25 cellular contexts compared by ENCODE assay signal in the genomic region with DNA sequence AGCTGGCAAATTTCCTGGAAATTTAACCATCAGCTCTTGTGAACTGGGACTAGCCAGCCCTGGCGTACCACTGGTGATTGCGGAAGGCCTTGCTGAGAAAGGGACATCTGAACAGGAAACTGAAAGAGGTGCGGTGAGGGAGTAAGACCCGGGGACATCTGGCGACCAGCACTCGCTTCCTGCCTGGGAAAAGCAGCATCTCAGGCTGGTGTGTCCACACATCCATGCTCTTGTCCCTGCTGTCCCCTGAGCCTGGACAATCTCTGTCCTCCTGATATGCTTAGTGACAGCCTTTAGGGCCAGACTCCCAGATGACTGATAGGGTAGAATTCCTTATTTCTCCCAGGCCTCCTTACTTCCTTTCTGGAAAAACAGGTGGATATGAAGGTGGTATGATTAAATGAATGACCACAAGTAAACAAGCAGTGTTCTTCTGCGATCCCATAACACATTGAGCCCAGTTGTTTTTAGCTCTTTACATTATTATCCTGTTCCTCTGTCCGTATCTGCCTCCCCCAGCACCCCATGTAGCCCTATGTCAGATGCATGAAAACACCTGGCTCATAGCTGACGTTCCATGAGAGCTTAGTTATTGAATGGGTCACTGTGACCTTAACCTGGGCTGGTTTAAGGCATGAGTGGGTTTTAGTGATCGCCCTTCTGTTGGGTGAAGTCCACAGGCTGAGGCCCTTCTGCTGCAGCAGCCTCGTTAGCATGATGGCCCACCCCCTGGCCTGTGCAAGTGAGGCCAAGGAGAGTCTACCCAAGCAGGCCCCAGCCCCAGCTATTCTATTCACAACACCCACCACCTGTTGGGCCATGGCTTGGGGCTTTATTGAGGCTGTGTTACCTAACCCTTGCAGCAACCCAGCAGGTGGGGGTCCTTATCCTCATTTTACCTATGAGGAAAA.
DNase-seq lines count a peak whose midpoint lies in the region; ATAC-seq and TF ChIP-seq lines count a peak whose summit lies in the region.
"Had no signal": no experiment of that assay in that cellular context is flagged by ENCODE, and none has a peak within 500 bp of the region (broad histone marks: within the 10 kb centered on the region; RNA-seq: fewer than 3 reads in every experiment).

No MANE protein-coding gene starts in this region.

- peak overlapping the region; percentile 23 for H3K27ac Mint-ChIP-seq in neural progenitor cell
- H3K27ac Mint-ChIP-seq in T-cell, result no peak overlapping the region
- H3K27ac Mint-ChIP-seq: activated T-helper 17 cell treated with anti-CD3 and anti-CD28 coated beads, Interleukin-2, amount 50 U/mL, for 72 hours; IgD-negative memory B cell; natural killer cell; progenitor cell of endocrine pancreas; stimulated activated naive CD8-positive, alpha-beta T cell treated with anti-CD3 and anti-CD28 coated beads, Interleukin-15, amount 100 ng/mL, for 72 hours had no signal

- H3K79me2 ChIP-seq in neural progenitor cell (ENCODE audit: low read depth), result no peaks in the 10 kb centered on the region

- H3K36me3 ChIP-seq in WERI-Rb-1, result no peaks in the 10 kb centered on the region
- no peaks in the 10 kb centered on the region for H3K36me3 ChIP-seq in neural progenitor cell
- no peaks in the 10 kb centered on the region for H3K36me3 ChIP-seq in lower lobe of right lung

- peaks cover 5% of the 10 kb centered on the region for H4K20me1 ChIP-seq in neural progenitor cell (ENCODE audit: low read depth)

- no peak overlapping the region for H3K4me2 ChIP-seq in neural progenitor cell

- CTCF ChIA-PET in T-cell (lab: Charles Lee), result interaction anchor here in 1 of 2 donors (1.4 kb wide), 1 partner anchor 157 kb away, joined by 3 read pairs; no protein-coding TSS in a partner anchor

- DNase-seq in WERI-Rb-1 (peak; percentile 13), neural progenitor cell (ENCODE audit: low spot score) (no peak), T-cell (no peak), midbrain (lab: John Stamatoyannopoulos, UW) (no peak), GM13977 (ENCODE audit: low spot score) (no peak), lower lobe of right lung (no peak)
- DNase-seq: activated CD4-positive, alpha-beta T cell treated with anti-CD3 and anti-CD28 coated beads for 1 hour; Calu3; cortex of kidney; hippocampal formation; kidney glomerular epithelial cell; mesendoderm; natural killer cell; NCI-H146; small intestine; stimulated activated CD4-positive, alpha-beta T cell treated with anti-CD3 and anti-CD28 coated beads, Interleukin-4, amount 100 ng/mL, for 1 hour; stimulated activated naive CD8-positive, alpha-beta T cell treated with anti-CD3 and anti-CD28 coated beads, Interleukin-15, amount 100 ng/mL, for 72 hours; trophoblast cell had no signal

- intact Hi-C loops in lower lobe of right lung (cut with DNase I), result no loop called here

- in situ Hi-C loops in GM13977 (cut with MboI; ENCODE audit: low pct_unique_long_range_greater_than_20kb, low sequenced_read_pairs, unreplicated experiment), result no loop called here

- no peak overlapping the region for H3K9ac ChIP-seq in neural progenitor cell

- TF ChIP-seq CTCF in WERI-Rb-1 (IDR thresholded peaks at IDR 0.05; ENCODE audit: low read depth, low read length) (no peak), neural progenitor cell (IDR thresholded peaks at IDR 0.05) (no peak), GM13977 (IDR thresholded peaks at IDR 0.05; ENCODE audit: extremely low read depth, insufficient read depth, missing control alignments) (no peak), lower lobe of right lung (IDR thresholded peaks at IDR 0.05) (no peak)

- peaks cover 2% of the 10 kb centered on the region for H3K9me3 Mint-ChIP-seq in neural progenitor cell
- no peaks in the 10 kb centered on the region for H3K9me3 Mint-ChIP-seq in T-cell
- H3K9me3 Mint-ChIP-seq: activated T-helper 17 cell treated with anti-CD3 and anti-CD28 coated beads, Interleukin-2, amount 50 U/mL, for 72 hours; natural killer cell; stimulated activated naive CD8-positive, alpha-beta T cell treated with anti-CD3 and anti-CD28 coated beads, Interleukin-15, amount 100 ng/mL, for 72 hours had no signal

- no peaks in the 10 kb centered on the region for H3K9me3 ChIP-seq in WERI-Rb-1 (ENCODE audit: severe bottlenecking)
- no peaks in the 10 kb centered on the region for H3K9me3 ChIP-seq in neural progenitor cell (ENCODE audit: low read depth)
- H3K9me3 ChIP-seq in lower lobe of right lung, result no peaks in the 10 kb centered on the region

- H3K4me1 Mint-ChIP-seq in neural progenitor cell, result peaks cover 23% of the 10 kb centered on the region
- H3K4me1 Mint-ChIP-seq in T-cell, result peaks cover 6 to 7% (median 7%) of the 10 kb centered on the region in 3 donors
- H3K4me1 Mint-ChIP-seq: activated T-helper 17 cell treated with anti-CD3 and anti-CD28 coated beads, Interleukin-2, amount 50 U/mL, for 72 hours; IgD-negative memory B cell; natural killer cell had no signal

- H3K4me1 ChIP-seq in neural progenitor cell (peaks cover 21% of the 10 kb centered on the region), lower lobe of right lung (peaks cover 6% of the 10 kb centered on the region)

- H3K4me3 ChIP-seq in WERI-Rb-1 (ENCODE audit: low read depth, low read length), result no peak overlapping the region
- H3K4me3 ChIP-seq in neural progenitor cell, result no peak overlapping the region
- H3K4me3 ChIP-seq in lower lobe of right lung, result no peak overlapping the region
- H3K4me3 ChIP-seq: SK-N-MC had no signal

- no peak overlapping the region for H2AFZ ChIP-seq in neural progenitor cell (replicated peaks)

- ATAC-seq in GM19023 (IDR thresholded peaks at IDR 0.05; ENCODE audit: unreplicated experiment) (peak; percentile 24), HG02759 (IDR thresholded peaks at IDR 0.05; ENCODE audit: unreplicated experiment) (peak; percentile 16), T-cell (replicated peaks in 1 of 4) (no peak), lower lobe of right lung (no peak)
- ATAC-seq: activated T-helper 17 cell treated with anti-CD3 and anti-CD28 coated beads, Interleukin-2, amount 50 U/mL, for 72 hours; natural killer cell; stimulated activated naive CD8-positive, alpha-beta T cell treated with anti-CD3 and anti-CD28 coated beads, Interleukin-15, amount 100 ng/mL, for 72 hours had no signal

- H3F3A ChIP-seq in neural progenitor cell (ENCODE audit: low read depth), result peaks cover 9% of the 10 kb centered on the region

- H3K27ac ChIP-seq in WERI-Rb-1 (no peak overlapping the region), neural progenitor cell (no peak overlapping the region), lower lobe of right lung (no peak overlapping the region)
- H3K27ac ChIP-seq: HL-60, SK-N-MC had no signal

- H3K4me3 Mint-ChIP-seq in neural progenitor cell (no peak overlapping the region), T-cell (no peak overlapping the region)
- H3K4me3 Mint-ChIP-seq: activated T-helper 17 cell treated with anti-CD3 and anti-CD28 coated beads, Interleukin-2, amount 50 U/mL, for 72 hours; natural killer cell; stimulated activated naive CD8-positive, alpha-beta T cell treated with anti-CD3 and anti-CD28 coated beads, Interleukin-15, amount 100 ng/mL, for 72 hours had no signal

- POLR2A ChIA-PET in T-cell (lab: Charles Lee), result interaction anchor here in 1 of 2 donors (0.8 kb wide), 1 partner anchor 78 kb away, joined by 4 read pairs; no protein-coding TSS in a partner anchor

- H3K27me3 ChIP-seq in WERI-Rb-1 (ENCODE audit: insufficient read depth, low read depth, severe bottlenecking) (no peaks in the 10 kb centered on the region), neural progenitor cell (no peaks in the 10 kb centered on the region), lower lobe of right lung (ENCODE audit: low read depth) (no peaks in the 10 kb centered on the region)

- no peaks in the 10 kb centered on the region for H3K36me3 Mint-ChIP-seq in neural progenitor cell
- H3K36me3 Mint-ChIP-seq in T-cell, result no peaks in the 10 kb centered on the region
- H3K36me3 Mint-ChIP-seq: IgD-negative memory B cell, natural killer cell had no signal

- H3K27me3 Mint-ChIP-seq in neural progenitor cell (ENCODE audit: insufficient read depth, low read depth), result peaks cover 7% of the 10 kb centered on the region
- peaks cover 2 to 4% of the 10 kb centered on the region in 2 donors for H3K27me3 Mint-ChIP-seq in T-cell
- H3K27me3 Mint-ChIP-seq: stimulated activated naive CD8-positive, alpha-beta T cell treated with anti-CD3 and anti-CD28 coated beads, Interleukin-15, amount 100 ng/mL, for 72 hours had no signal

Comparison
In these comparisons a context has a peak if more than half of its experiments do, and no peak if none do; other contexts are left out.
1. ATAC-seq: peak in GM19023 (single experiment) and HG02759 (single experiment); none in T-cell (0 of 4) and lower lobe of right lung (0 of 2).